26 cellular contexts compared by ENCODE assay signal in the genomic region with DNA sequence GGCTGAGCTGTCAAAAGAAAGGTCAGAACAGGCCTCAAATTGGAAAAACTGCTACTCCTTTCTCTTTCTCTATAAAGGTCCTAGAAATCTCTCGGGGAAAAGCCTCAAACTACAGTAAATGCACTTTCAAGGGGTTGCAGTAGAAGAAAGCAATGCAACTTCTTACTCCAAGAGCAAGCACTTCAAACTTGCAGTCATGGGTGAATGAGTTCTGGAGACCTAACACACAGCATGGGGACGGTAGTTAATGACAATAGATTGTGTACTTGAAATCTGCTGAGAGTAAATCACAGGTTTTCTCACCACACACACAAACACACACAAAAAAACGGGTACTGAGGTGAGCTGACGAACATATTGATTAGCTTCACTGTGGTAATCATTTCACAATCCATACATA. TPM values are rescaled to one million over a fixed set of nuclear protein-coding genes. Genes with fewer than 3 reads are reported as not detected.
DNase-seq lines count a peak whose midpoint lies in the region; FAIRE-seq and TF ChIP-seq lines count a peak whose summit lies in the region.
"Had no signal": no experiment of that assay in that cellular context is flagged by ENCODE, and none has a peak within 500 bp of the region (broad histone marks: within the 10 kb centered on the region; RNA-seq: fewer than 3 reads in every experiment).

No MANE protein-coding gene starts in this region.

- no peak overlapping the region for H2BK20ac ChIP-seq in H1 (ENCODE audit: low read length)

- no peaks in the 10 kb centered on the region for H3K23me2 ChIP-seq in H1 (ENCODE audit: low read depth, low read length)

- H3K23ac ChIP-seq in H1 (ENCODE audit: insufficient read length): no peak overlapping the region

- no peak overlapping the region for H2BK120ac ChIP-seq in H1 (replicated peaks; ENCODE audit: low read depth, low read length)

- H3K4me2 ChIP-seq in BLaER1 (peak overlapping the region; percentile 81), H1 (ENCODE audit: insufficient read depth in 1 of 2, low read depth in 2 of 2, low read length in 2 of 2) (no peak overlapping the region)

- no peak overlapping the region for H4K91ac ChIP-seq in H1 (replicated peaks; ENCODE audit: insufficient read length, low read length)

- POLR2A ChIA-PET in H1 (lab: Charles Lee; ENCODE audit: partially characterized antibody): interaction anchor here (3.1 kb wide), 1 partner anchor 12 kb away, joined by 15 read pairs; the partner anchor contains the start of gene TUBGCP3

- H3K27ac ChIP-seq in BLaER1: no peak overlapping the region
- H3K27ac ChIP-seq in H1 (ENCODE audit: low read depth, low read length): no peak overlapping the region
- H3K27ac ChIP-seq in colonic mucosa: no peak overlapping the region
- H3K27ac ChIP-seq: SJSA1 had no signal

- H3K4me3 ChIP-seq in BLaER1 (no peak overlapping the region), H1 (ENCODE audit: extremely low read depth in 1 of 4, insufficient read depth in 2 of 4, low read depth in 3 of 4, low read length in 4 of 4) (no peak overlapping the region), colonic mucosa (no peak overlapping the region), lower leg skin (ENCODE audit: low read depth, poor library complexity, severe bottlenecking) (no peak overlapping the region)
- H3K4me3 ChIP-seq: heart left ventricle, SJSA1 had no signal

- H2BK15ac ChIP-seq in H1 (ENCODE audit: low read length): no peak overlapping the region

- TF ChIP-seq POLR2A in H54 (IDR thresholded peaks at IDR 0.05; ENCODE audit: low read depth, low read length) (no peak), H1 (IDR thresholded peaks at IDR 0.05; ENCODE audit: control extremely low read depth in 1 of 2, low read depth in 2 of 2, low read length in 2 of 2) (no peak), lower leg skin (IDR thresholded peaks at IDR 0.05) (no peak)

- H2BK5ac ChIP-seq in H1 (ENCODE audit: low read depth, low read length): no peak overlapping the region

- H3K56ac ChIP-seq in H1 (replicated peaks; ENCODE audit: insufficient read length, low read depth, low read length): no peak overlapping the region

- H2BK12ac ChIP-seq in H1 (ENCODE audit: low read depth, low read length): no peak overlapping the region

- peaks cover 15 to 90% of the 10 kb centered on the region in 2 experiments for H3K79me2 ChIP-seq in H1 (ENCODE audit: control insufficient read depth in 1 of 2, insufficient read depth in 2 of 2, low read length in 2 of 2)

- CTCF ChIA-PET in H1 (lab: Charles Lee; ENCODE audit: partially characterized antibody): interaction anchor here (0.6 to 1.2 kb wide), 2 partner anchors 42 to 1132 kb away, joined by 3 to 4 read pairs; no protein-coding TSS in a partner anchor

- DNase-seq in H54 (ENCODE audit: insufficient read length, low spot score) (no peak), NCI-H510A (lab: John Stamatoyannopoulos, UW) (peak; percentile 14), H1 (ENCODE audit: low read depth in 1 of 2, low spot score in 2 of 2) (no peak), colonic mucosa (no peak), lower leg skin (ENCODE audit: low spot score in 2 of 2) (no peak), NK-92 (lab: John Stamatoyannopoulos, UW; ENCODE audit: unreplicated experiment) (no peak)
- DNase-seq in stimulated activated CD4-positive, alpha-beta T cell treated with anti-CD3 and anti-CD28 coated beads, Interleukin-4, amount 100 ng/mL, for 1 hour: no peak
- DNase-seq: activated CD4-positive, alpha-beta T cell treated with anti-CD3 and anti-CD28 coated beads for 1 hour; activated CD8-positive, alpha-beta T cell treated with anti-CD3 and anti-CD28 coated beads for 36 hours; activated effector memory CD4-positive, alpha-beta T cell treated with Interleukin-2 at 50 U/mL for 16 hours; activated naive CD8-positive, alpha-beta T cell treated with anti-CD3 and anti-CD28 coated beads, Interleukin-2, amount 10 ng/mL, durations not matched to agents 7 days and 5 days; BE2C; COR-L47; heart left ventricle; IMR-90; left colon; naive B cell; NCI-H1436; nucleus accumbens; small intestine; stimulated activated CD4-positive, alpha-beta T cell treated with anti-CD3 and anti-CD28 coated beads, Interleukin-2, amount 100 ng/mL, for 24 hours; substantia nigra; T-helper 1 cell had no signal

- H4K5ac ChIP-seq in H1 (ENCODE audit: insufficient read length, low read depth, low read length): no peak overlapping the region

- no peak overlapping the region for H2AK5ac ChIP-seq in H1 (ENCODE audit: low read depth, low read length)

- no peak overlapping the region for H4K8ac ChIP-seq in H1 (ENCODE audit: extremely low read depth, insufficient read depth, low read length)

- no peaks in the 10 kb centered on the region for H3K27me3 ChIP-seq in BLaER1
- no peaks in the 10 kb centered on the region for H3K27me3 ChIP-seq in H1 (replicated peaks in 1 of 4; ENCODE audit: control insufficient read depth in 3 of 4, extremely low read depth in 1 of 4, insufficient read depth in 3 of 4, low read length in 3 of 4)
- H3K27me3 ChIP-seq in colonic mucosa: no peaks in the 10 kb centered on the region
- H3K27me3 ChIP-seq: BE2C, heart left ventricle, SJSA1 had no signal

- intact Hi-C loops in colonic mucosa (cut with DNase I) (no loop called here), lower leg skin (cut with DNase I; ENCODE audit: low total_unique reads) (no loop called here)

- no peak overlapping the region for H2AFZ ChIP-seq in H1 (ENCODE audit: low read length)

- no peak for TF ChIP-seq EP300 in H1 (IDR thresholded peaks at IDR 0.05; ENCODE audit: borderline replicate concordance in 1 of 2, low read depth in 2 of 2, low read length in 2 of 2)

- H3K36me3 ChIP-seq in BLaER1 (peaks cover 39% of the 10 kb centered on the region), H1 (ENCODE audit: control insufficient read depth in 2 of 4, insufficient read depth in 4 of 4, low read length in 3 of 4) (no peaks in the 10 kb centered on the region), colonic mucosa (no peaks in the 10 kb centered on the region)
- H3K36me3 ChIP-seq: heart left ventricle had no signal

- TF ChIP-seq CTCF in H1 (IDR thresholded peaks at IDR 0.05; ENCODE audit: control extremely low read depth in 1 of 3, insufficient read depth in 1 of 3, low read depth in 1 of 3, low read length in 3 of 3) (no peak), colonic mucosa (IDR thresholded peaks at IDR 0.05) (no peak), lower leg skin (IDR thresholded peaks at IDR 0.05) (no peak)

- no peak overlapping the region for H3K4ac ChIP-seq in H1 (replicated peaks; ENCODE audit: insufficient read length, low read depth, low read length)

- H3K4me1 ChIP-seq in BLaER1: peaks cover 48% of the 10 kb centered on the region
- H3K4me1 ChIP-seq in H1 (replicated peaks in 1 of 4; ENCODE audit: control insufficient read depth in 3 of 4, insufficient read depth in 4 of 4, low read length in 3 of 4): peaks cover 0 to 15% (median 3%) of the 10 kb centered on the region in 4 experiments; a peak in 5 of 7 replicates
- no peaks in the 10 kb centered on the region for H3K4me1 ChIP-seq in colonic mucosa
- H3K4me1 ChIP-seq: BE2C had no signal

- 81% methylated on average over 4 of the region's 4 CpGs; no CpG with 5 or more reads in 1 of the 2 experiments for WGBS in H1 (ENCODE audit: extremely low coverage in 1 of 2, insufficient coverage in 1 of 2, insufficient read length in 1 of 2, insufficient replicate concordance in 2 of 2, low coverage in 1 of 2, low lambda C conversion rate in 2 of 2, missing lambda C conversion rate in 1 of 2), 2 experiments
- WGBS in lower leg skin, 2 donors: 86 to 91% methylated on average over 4 of the region's 4 CpGs

- H4K20me1 ChIP-seq in BLaER1 (peaks cover 83% of the 10 kb centered on the region), H1 (replicated peaks in 1 of 2; ENCODE audit: control insufficient read depth in 1 of 2, insufficient read depth in 2 of 2, low read length in 2 of 2) (peaks cover 4 to 12% of the 10 kb centered on the region in 2 experiments)

- FAIRE-seq in H54 (lab: Jason Lieb, UNC) (peak; percentile 90), H1 (lab: Jason Lieb, UNC) (peak; percentile 45)
- FAIRE-seq: TTC549 had no signal

- H3K79me1 ChIP-seq in H1 (ENCODE audit: low read depth, low read length): peaks cover 9% of the 10 kb centered on the region; the same call in 1 of the 2 replicates

- no peak overlapping the region for H3K9ac ChIP-seq in BLaER1
- H3K9ac ChIP-seq in H1 (replicated peaks in 1 of 4; ENCODE audit: extremely low read depth in 1 of 4, low read depth in 3 of 4, low read length in 3 of 4): no peak overlapping the region
- H3K9ac ChIP-seq in colonic mucosa (ENCODE audit: low read depth in 2 of 2, low read length in 2 of 2): no peak overlapping the region

- no peak overlapping the region for H3K14ac ChIP-seq in H1 (ENCODE audit: insufficient read length)

- TF ChIP-seq RAD21 in H1 (IDR thresholded peaks at IDR 0.05 in 1 of 2, conservative IDR thresholded peaks at IDR 0.05 in 1 of 2; ENCODE audit: low read depth in 2 of 2, low read length in 2 of 2): no peak

- peaks cover 34% of the 10 kb centered on the region for H3K9me3 ChIP-seq in BLaER1
- H3K9me3 ChIP-seq in H1 (ENCODE audit: insufficient read depth in 2 of 2, low read depth in 1 of 2, low read length in 1 of 2): peaks cover 0 to 5% of the 10 kb centered on the region in 2 experiments; a peak in 1 of 4 replicates
- no peaks in the 10 kb centered on the region for H3K9me3 ChIP-seq in colonic mucosa

- no peak overlapping the region for H3K18ac ChIP-seq in H1 (ENCODE audit: extremely low read depth, low read length)

TF ChIP-seq in H1, 55 proteins besides CTCF, POLR2A, EP300 and RAD21 (continues in another document):
- TF ChIP-seq GTF2F1 (IDR thresholded peaks at IDR 0.05; ENCODE audit: borderline replicate concordance, low read depth, low read length) (no peak), KDM4A (IDR thresholded peaks at IDR 0.05; ENCODE audit: low read depth, low read length, severe bottlenecking) (no peak), HDAC6 (IDR thresholded peaks at IDR 0.05; ENCODE audit: low read depth, low read length) (no peak), NANOG (IDR thresholded peaks at IDR 0.05; ENCODE audit: insufficient read depth, low read depth, low read length, poor library complexity, severe bottlenecking) (no peak), EZH2 (IDR thresholded peaks at IDR 0.05; ENCODE audit: low read depth, low read length, severe bottlenecking) (no peak), SP4 (IDR thresholded peaks at IDR 0.05; ENCODE audit: low read length) (no peak), TAF1 (IDR thresholded peaks at IDR 0.05; ENCODE audit: low read depth, low read length) (no peak)

RNA-seq across cellular contexts. Expression of gene TUBGCP3, which starts 11.8 kb away (rescaled TPM):
- total RNA-seq in H1 (2021; fragmentation: NEBNext Ultra II Directional; extraction: Animal tissue kit (Norgen Biotek cat#: 25700)): 31.7 and 35.8 TPM in 2 replicates
- 27.0 and 38.0 TPM in 2 replicates for polyA plus RNA-seq in H1 (2011; rRNA removed)
- polyA plus RNA-seq in H1 (2011; cell fraction: cytosol; rRNA removed): 33.1 TPM
- 51.5 TPM for polyA plus RNA-seq in H1 (2011; cell fraction: nucleus; rRNA removed)
- 19.6 to 23.2 TPM (median 21.4 TPM) in 4 replicates for polyA plus RNA-seq in H1 (2012, experiment 1 of 2)
- polyA plus RNA-seq in H1 (2012, experiment 2 of 2): 3.8 TPM
- polyA plus RNA-seq in H1 (2013, experiment 1 of 2): 14.6 TPM
- 16.1 TPM for polyA plus RNA-seq in H1 (2013, experiment 2 of 2)
- polyA minus RNA-seq in H1 (2011; rRNA and poly(A)+ RNA removed): 46.5 and 47.2 TPM in 2 replicates
- 17.2 TPM for polyA minus RNA-seq in H1 (2011; cell fraction: cytosol; rRNA and poly(A)+ RNA removed)
- polyA minus RNA-seq in H1 (2011; cell fraction: nucleus; rRNA and poly(A)+ RNA removed): 79.7 TPM
- total RNA-seq in colonic mucosa: 10 to 100 TPM; 24.9 to 39.4 TPM
- total RNA-seq in lower leg skin: 10 to 100 TPM; 20.0 to 35.4 (median 22.9) TPM
